ENCODE assay signal across 22 cellular contexts in genomic region chr1:76110662-76111061, GRCh38. TPM values are rescaled to one million over a fixed set of nuclear protein-coding genes. Genes with fewer than 3 reads are reported as not detected.
DNase-seq lines count a peak whose midpoint lies in the region; ATAC-seq and TF ChIP-seq lines count a peak whose summit lies in the region.
"Had no signal": no experiment of that assay in that cellular context is flagged by ENCODE, and none has a peak within 500 bp of the region (broad histone marks: within the 10 kb centered on the region; RNA-seq: fewer than 3 reads in every experiment).

No MANE protein-coding gene starts in this region.

- H3K4me3 Mint-ChIP-seq in activated T-cell treated with anti-CD3 and anti-CD28 coated beads, Interleukin-2, amount 50 U/mL, for 24 hours = no peak overlapping the region
- H3K4me3 Mint-ChIP-seq: CD8-positive, alpha-beta T cell; GM23338 had no signal

- in situ Hi-C loops in GM23248 (cut with MboI) = no loop called here

- DNase-seq in GM23248 = peak; percentile 18
- peak; percentile 80 for DNase-seq in amniotic epithelial cell (ENCODE audit: low read depth)
- DNase-seq in fibroblast of gingiva (ENCODE audit: low read depth) = peak; percentile 21
- no peak for DNase-seq in omental fat pad (ENCODE audit: low spot score)
- DNase-seq in NCI-H2029 treated with DMSO at 0.1 percent for 48 hours (lab: John Stamatoyannopoulos, UW) = no peak
- DNase-seq in activated T-cell treated with anti-CD3 and anti-CD28 coated beads, Interleukin-2, amount 50 U/mL, for 24 hours = no peak
- DNase-seq: Calu3; CD8-positive, alpha-beta T cell; GF-D8; KBM-7; MV-4-11; NCI-H1417; NCI-H187; NCI-H345; NCI-H526; PC-9; SIG-M5 had no signal

- H3K4me1 Mint-ChIP-seq in activated T-cell treated with anti-CD3 and anti-CD28 coated beads, Interleukin-2, amount 50 U/mL, for 24 hours (ENCODE audit: low read depth) = peaks cover 5% of the 10 kb centered on the region

- ATAC-seq in omental fat pad (ENCODE audit: low FRiP score) = peak; percentile 41
- ATAC-seq in HG03457 (IDR thresholded peaks at IDR 0.05; ENCODE audit: unreplicated experiment) = no peak
- ATAC-seq: CD8-positive, alpha-beta T cell; GM23338; HCT116 had no signal

- no peak overlapping the region for H2AFZ ChIP-seq in GM23248
- H2AFZ ChIP-seq: GM23338, PC-9 had no signal

- WGBS in GM23248 (ENCODE audit: low coverage in 1 of 2, low lambda C conversion rate in 2 of 2, missing lambda C conversion rate in 2 of 2), 2 experiments = 0 to 3% methylated on average over 1 of the region's 1 CpG

- no peak overlapping the region for H3K4me2 ChIP-seq in GM23248 (ENCODE audit: unreplicated experiment)
- H3K4me2 ChIP-seq: BLaER1 treated with 17β-estradiol and CSF1 and Interleukin-3, amounts not matched to agents 10 nM and 100 nM; GM23338; PC-9 had no signal

- no peaks in the 10 kb centered on the region for H3K36me3 ChIP-seq in GM23248 (ENCODE audit: low read depth)

- no peaks in the 10 kb centered on the region for H3K9me2 ChIP-seq in GM23248 (ENCODE audit: insufficient read depth)

- H3K4me3 ChIP-seq in GM23248 = no peak overlapping the region
- H3K4me3 ChIP-seq: BLaER1 treated with 17β-estradiol and CSF1 and Interleukin-3, amounts not matched to agents 10 nM and 100 nM; GM23338; PC-9 had no signal

- no peaks in the 10 kb centered on the region for H3K27me3 ChIP-seq in GM23248 (replicated peaks; ENCODE audit: insufficient read depth)
- H3K27me3 ChIP-seq: BLaER1 treated with 17β-estradiol and CSF1 and Interleukin-3, amounts not matched to agents 10 nM and 100 nM had no signal

- no peak overlapping the region for H3K27ac Mint-ChIP-seq in activated T-cell treated with anti-CD3 and anti-CD28 coated beads, Interleukin-2, amount 50 U/mL, for 24 hours
- H3K27ac Mint-ChIP-seq: CD8-positive, alpha-beta T cell; GM23338 had no signal

- no peak overlapping the region for H3K27ac ChIP-seq in GM23248
- H3K27ac ChIP-seq: BLaER1 treated with 17β-estradiol and CSF1 and Interleukin-3, amounts not matched to agents 10 nM and 100 nM; PC-9; RWPE1 had no signal

- no peaks in the 10 kb centered on the region for H3K36me3 Mint-ChIP-seq in activated T-cell treated with anti-CD3 and anti-CD28 coated beads, Interleukin-2, amount 50 U/mL, for 24 hours (ENCODE audit: low read depth)
- H3K36me3 Mint-ChIP-seq: CD8-positive, alpha-beta T cell had no signal

- H3K9me3 ChIP-seq in GM23248 (ENCODE audit: low read depth) = no peaks in the 10 kb centered on the region

- no peak for TF ChIP-seq CTCF in omental fat pad (IDR thresholded peaks at IDR 0.05)

- no peak overlapping the region for H3K9ac ChIP-seq in GM23248
- H3K9ac ChIP-seq: BLaER1 treated with 17β-estradiol and CSF1 and Interleukin-3, amounts not matched to agents 10 nM and 100 nM had no signal

- H3K79me2 ChIP-seq in GM23248 (ENCODE audit: insufficient read depth) = no peaks in the 10 kb centered on the region

- H3K9me3 Mint-ChIP-seq in activated T-cell treated with anti-CD3 and anti-CD28 coated beads, Interleukin-2, amount 50 U/mL, for 24 hours = no peaks in the 10 kb centered on the region
- H3K9me3 Mint-ChIP-seq: CD8-positive, alpha-beta T cell had no signal

- H4K20me1 ChIP-seq in GM23248 (ENCODE audit: insufficient read depth) = no peaks in the 10 kb centered on the region

- no peaks in the 10 kb centered on the region for H3K4me1 ChIP-seq in GM23248 (ENCODE audit: insufficient read depth)

- peaks cover 4% of the 10 kb centered on the region for H3K27me3 Mint-ChIP-seq in activated T-cell treated with anti-CD3 and anti-CD28 coated beads, Interleukin-2, amount 50 U/mL, for 24 hours

- H3F3A ChIP-seq in GM23248 (ENCODE audit: insufficient read depth) = no peaks in the 10 kb centered on the region

RNA-seq across cellular contexts. Expression of gene ST6GALNAC3, which starts 36.1 kb away (rescaled TPM):
- not detected in 2 replicates for total RNA-seq in GM23248 (2014; rRNA removed; shearing (Covaris generic))
- not detected in 2 replicates for polyA plus RNA-seq in GM23248 (2016; fragmentation: Nextera tagmentation; extraction: Ambion mirVana)
- 10 to 100 TPM in 3 of 4 donors, 1 to 10 TPM in 1; 9.7 to 34.0 (median 14.1) TPM for total RNA-seq in omental fat pad

Comparison
In these comparisons a context has a peak if more than half of its experiments do, and no peak if none do; other contexts are left out.
1. DNase-seq: peak in GM23248 (single experiment), amniotic epithelial cell (single experiment) and fibroblast of gingiva (single experiment); none in omental fat pad (single experiment), NCI-H2029 treated with DMSO at 0.1 percent for 48 hours (single experiment) and activated T-cell treated with anti-CD3 and anti-CD28 coated beads, Interleukin-2, amount 50 U/mL, for 24 hours (single experiment).
2. RNA of gene ST6GALNAC3, which starts 36.1 kb away (total RNA-seq): 9.7 to 34.0 TPM in omental fat pad; not detected in GM23248; every median in the first group is over 10 times any median in the second.